Comparison of ENCODE assay signal across 8 cellular contexts in genomic region chr19:11142528-11143171, GRCh38. TPM values are rescaled to one million over a fixed set of nuclear protein-coding genes. Genes with fewer than 3 reads are reported as not detected.
DNase-seq lines count a peak whose midpoint lies in the region; ATAC-seq and TF ChIP-seq lines count a peak whose summit lies in the region.

No MANE protein-coding gene starts in this region.

- H3K4me1 ChIP-seq in right atrium auricular region: peaks cover 3 to 60% of the 10 kb centered on the region in 2 donors

- TF ChIP-seq CTCF in right atrium auricular region (IDR thresholded peaks at IDR 0.05): peak in 1 of 2 donors; percentile 6

- peak overlapping the region in 1 of 2 donors; percentile 32 for H3K4me3 ChIP-seq in right atrium auricular region

- ATAC-seq in HG03442 (IDR thresholded peaks at IDR 0.05; ENCODE audit: unreplicated experiment): no peak

- no peaks in the 10 kb centered on the region for H3K36me3 ChIP-seq in right atrium auricular region

- no peaks in the 10 kb centered on the region for H3K27me3 ChIP-seq in right atrium auricular region

- DNase-seq in NCI-H2227 (lab: John Stamatoyannopoulos, UW; ENCODE audit: unreplicated experiment) (peak; percentile 17), NCI-H2227 treated with DMSO at 0.1 percent for 48 hours (lab: John Stamatoyannopoulos, UW) (no peak), amniotic stem cell (lab: John Stamatoyannopoulos, UW) (peak; percentile 63), right atrium auricular region (ENCODE audit: low spot score) (peak; percentile 95), renal cortical epithelial cell (ENCODE audit: low read depth) (peak; percentile 87), SHP77 treated with DMSO at 0.1 percent for 48 hours (lab: John Stamatoyannopoulos, UW) (no peak), NK-92 (lab: John Stamatoyannopoulos, UW; ENCODE audit: unreplicated experiment) (no peak)

- H3K9me3 ChIP-seq in right atrium auricular region: no peaks in the 10 kb centered on the region

- peak overlapping the region; percentile 98 to 99 for H3K27ac ChIP-seq in right atrium auricular region

RNA-seq across cellular contexts. Expression of gene SPC24, which starts 12.9 kb away (rescaled TPM):
- 1 to 10 TPM; 1.2 to 5.7 TPM for total RNA-seq in right atrium auricular region
- total RNA-seq in renal cortical epithelial cell: 1.5 and 29.3 TPM in 2 replicates

RNA-seq across cellular contexts. Expression of gene LDLR, which starts 53.4 kb away (rescaled TPM):
- total RNA-seq in right atrium auricular region: 10 to 100 TPM; 13.8 to 15.9 TPM
- 76.7 and 173 TPM in 2 replicates for total RNA-seq in renal cortical epithelial cell

RNA-seq across cellular contexts. Expression of gene KANK2, which starts 54.7 kb away (rescaled TPM):
- total RNA-seq in right atrium auricular region: 100 to 1,000 TPM; 445 to 622 TPM
- 26.0 and 233 TPM in 2 replicates for total RNA-seq in renal cortical epithelial cell

Comparison
In these comparisons a context has a peak if more than half of its experiments do, and no peak if none do; other contexts are left out.
1. DNase-seq: peak in NCI-H2227 (single experiment), amniotic stem cell (single experiment), right atrium auricular region (single experiment) and renal cortical epithelial cell (single experiment); none in NCI-H2227 treated with DMSO at 0.1 percent for 48 hours (single experiment), SHP77 treated with DMSO at 0.1 percent for 48 hours (single experiment) and NK-92 (single experiment).